In genomic region chr14:95341115-95341514, GRCh38 we compare ENCODE assay signal across 15 cellular contexts. TPM values are rescaled to one million over a fixed set of nuclear protein-coding genes. Genes with fewer than 3 reads are reported as not detected.
DNase-seq lines count a peak whose midpoint lies in the region; ATAC-seq and TF ChIP-seq lines count a peak whose summit lies in the region.
"Had no signal": no experiment of that assay in that cellular context is flagged by ENCODE, and none has a peak within 500 bp of the region (broad histone marks: within the 10 kb centered on the region; RNA-seq: fewer than 3 reads in every experiment).

No MANE protein-coding gene starts in this region.

- H3K27me3 Mint-ChIP-seq in GM23338 (ENCODE audit: insufficient read depth, low read depth, poor library complexity), result peaks cover 9% of the 10 kb centered on the region
- peaks cover 24 to 47% of the 10 kb centered on the region in 2 donors for H3K27me3 Mint-ChIP-seq in natural killer cell treated with Interleukin-12 subunit alpha and Interleukin-12 subunit beta and Interleukin-15 and Interleukin-18, amount 100 ng/mL, for 72 hours
- peaks cover 47% of the 10 kb centered on the region for H3K27me3 Mint-ChIP-seq in CD4-positive, alpha-beta T cell

- H3K27me3 ChIP-seq in right lobe of liver (no peaks in the 10 kb centered on the region), GM23338 (ENCODE audit: insufficient read depth) (no peaks in the 10 kb centered on the region)
- H3K27me3 ChIP-seq in CD4-positive, alpha-beta T cell (ENCODE audit: control insufficient read depth, insufficient read depth, low read length), result peaks cover 6% of the 10 kb centered on the region
- H3K27me3 ChIP-seq: BLaER1 treated with 17β-estradiol and CSF1 and Interleukin-3, amounts not matched to agents 10 nM and 100 nM had no signal

- TF ChIP-seq POLR2A in right lobe of liver (IDR thresholded peaks at IDR 0.05), result no peak

- peaks cover 0 to 23% (median 0%) of the 10 kb centered on the region in 4 donors for H3K4me1 ChIP-seq in right lobe of liver
- H3K4me1 ChIP-seq in GM23338 (ENCODE audit: insufficient read depth), result no peaks in the 10 kb centered on the region
- H3K4me1 ChIP-seq: BLaER1 treated with 17β-estradiol and CSF1 and Interleukin-3, amounts not matched to agents 10 nM and 100 nM had no signal

- no peak overlapping the region for H3K4me3 ChIP-seq in coronary artery
- H3K4me3 ChIP-seq in right lobe of liver, result no peak overlapping the region
- H3K4me3 ChIP-seq in GM23338, result no peak overlapping the region
- H3K4me3 ChIP-seq: BLaER1 treated with 17β-estradiol and CSF1 and Interleukin-3, amounts not matched to agents 10 nM and 100 nM had no signal

- no peak for TF ChIP-seq CTCF in 22Rv1 (IDR thresholded peaks at IDR 0.05)
- no peak for TF ChIP-seq CTCF in coronary artery (IDR thresholded peaks at IDR 0.05)
- TF ChIP-seq CTCF in right lobe of liver (IDR thresholded peaks at IDR 0.05), result no peak
- TF ChIP-seq CTCF in GM23338 (conservative IDR thresholded peaks at IDR 0.05; ENCODE audit: low read depth in 2 of 2), result no peak
- TF ChIP-seq CTCF in CD4-positive, alpha-beta T cell (IDR thresholded peaks at IDR 0.05), result no peak

- no CpG with 5 or more reads among the region's 1 CpG for WGBS in right lobe of liver (ENCODE audit: insufficient coverage, low coverage, low lambda C conversion rate, missing lambda C conversion rate)

- H4K20me1 ChIP-seq in GM23338 (replicated peaks; ENCODE audit: insufficient read depth), result no peaks in the 10 kb centered on the region
- H4K20me1 ChIP-seq: BLaER1 treated with 17β-estradiol and CSF1 and Interleukin-3, amounts not matched to agents 10 nM and 100 nM had no signal

- ATAC-seq in right lobe of liver (no peak), GM23338 (no peak)
- ATAC-seq in natural killer cell treated with Interleukin-12 subunit alpha and Interleukin-12 subunit beta and Interleukin-15 and Interleukin-18, amount 100 ng/mL, for 72 hours, result no peak
- no peak for ATAC-seq in CD4-positive, alpha-beta T cell (ENCODE audit: poor library complexity)

- no peak overlapping the region for H3K27ac Mint-ChIP-seq in GM23338
- H3K27ac Mint-ChIP-seq in natural killer cell treated with Interleukin-12 subunit alpha and Interleukin-12 subunit beta and Interleukin-15 and Interleukin-18, amount 100 ng/mL, for 72 hours, result no peak overlapping the region
- H3K27ac Mint-ChIP-seq in CD4-positive, alpha-beta T cell, result no peak overlapping the region
- H3K27ac Mint-ChIP-seq: HFFc6 had no signal

- H3K79me2 ChIP-seq in GM23338 (replicated peaks; ENCODE audit: insufficient read depth), result no peaks in the 10 kb centered on the region

- H3K9me3 ChIP-seq in right lobe of liver, result no peaks in the 10 kb centered on the region
- no peaks in the 10 kb centered on the region for H3K9me3 ChIP-seq in CD4-positive, alpha-beta T cell (ENCODE audit: control insufficient read depth, low read length)
- H3K9me3 ChIP-seq: BLaER1 treated with 17β-estradiol and CSF1 and Interleukin-3, amounts not matched to agents 10 nM and 100 nM had no signal

- H3K4me2 ChIP-seq in GM23338, result no peak overlapping the region
- H3K4me2 ChIP-seq: BLaER1 treated with 17β-estradiol and CSF1 and Interleukin-3, amounts not matched to agents 10 nM and 100 nM had no signal

- CTCF ChIA-PET in CD4-positive, alpha-beta T cell (lab: Charles Lee), result interaction anchor here (1.1 kb wide), 1 partner anchor 8 kb away, joined by 3 read pairs; no protein-coding TSS in a partner anchor

- H3K27ac ChIP-seq in 22Rv1, result peak overlapping the region; percentile 99
- no peak overlapping the region for H3K27ac ChIP-seq in coronary artery
- peak overlapping the region in 2 of 3 donors; percentile 78 to 99 for H3K27ac ChIP-seq in right lobe of liver
- no peak overlapping the region for H3K27ac ChIP-seq in GM23338 (ENCODE audit: low read depth)
- no peak overlapping the region for H3K27ac ChIP-seq in CD4-positive, alpha-beta T cell (ENCODE audit: low read depth, low read length)
- H3K27ac ChIP-seq: BLaER1 treated with 17β-estradiol and CSF1 and Interleukin-3, amounts not matched to agents 10 nM and 100 nM had no signal

- H3F3A ChIP-seq in GM23338 (replicated peaks; ENCODE audit: low read depth), result no peaks in the 10 kb centered on the region

- H3K9me2 ChIP-seq in GM23338 (ENCODE audit: insufficient read depth), result no peaks in the 10 kb centered on the region

- H3K4me1 Mint-ChIP-seq in GM23338, result no peaks in the 10 kb centered on the region; the same call in 2 of the 3 replicates
- no peaks in the 10 kb centered on the region for H3K4me1 Mint-ChIP-seq in natural killer cell treated with Interleukin-12 subunit alpha and Interleukin-12 subunit beta and Interleukin-15 and Interleukin-18, amount 100 ng/mL, for 72 hours (ENCODE audit: low read depth in 2 of 2)
- no peaks in the 10 kb centered on the region for H3K4me1 Mint-ChIP-seq in CD4-positive, alpha-beta T cell (ENCODE audit: low read depth)
- H3K4me1 Mint-ChIP-seq: IgD-negative memory B cell had no signal

- H3K9me3 Mint-ChIP-seq in GM23338, result no peaks in the 10 kb centered on the region
- no peaks in the 10 kb centered on the region for H3K9me3 Mint-ChIP-seq in natural killer cell treated with Interleukin-12 subunit alpha and Interleukin-12 subunit beta and Interleukin-15 and Interleukin-18, amount 100 ng/mL, for 72 hours
- no peaks in the 10 kb centered on the region for H3K9me3 Mint-ChIP-seq in CD4-positive, alpha-beta T cell
- H3K9me3 Mint-ChIP-seq: IgD-negative memory B cell had no signal

- POLR2A ChIA-PET in CD4-positive, alpha-beta T cell (lab: Charles Lee), result no interaction called here

- H3K4me3 Mint-ChIP-seq in GM23338, result no peak overlapping the region
- no peak overlapping the region for H3K4me3 Mint-ChIP-seq in natural killer cell treated with Interleukin-12 subunit alpha and Interleukin-12 subunit beta and Interleukin-15 and Interleukin-18, amount 100 ng/mL, for 72 hours
- H3K4me3 Mint-ChIP-seq in CD4-positive, alpha-beta T cell, result no peak overlapping the region
- H3K4me3 Mint-ChIP-seq: HFFc6, IgD-negative memory B cell had no signal

- H3K36me3 ChIP-seq in right lobe of liver (no peaks in the 10 kb centered on the region), GM23338 (ENCODE audit: insufficient read depth) (no peaks in the 10 kb centered on the region)
- H3K36me3 ChIP-seq: BLaER1 treated with 17β-estradiol and CSF1 and Interleukin-3, amounts not matched to agents 10 nM and 100 nM had no signal

- peak; percentile 30 for DNase-seq in RKO (ENCODE audit: low spot score)
- peak; percentile 21 for DNase-seq in coronary artery (ENCODE audit: low spot score)
- no peak for DNase-seq in right lobe of liver
- no peak for DNase-seq in GM23338 (ENCODE audit: low spot score)
- DNase-seq in NCI-H2029 (lab: John Stamatoyannopoulos, UW), result no peak
- DNase-seq in natural killer cell treated with Interleukin-12 subunit alpha and Interleukin-12 subunit beta and Interleukin-15 and Interleukin-18, amount 100 ng/mL, for 72 hours (ENCODE audit: low spot score), result no peak
- no peak for DNase-seq in CD4-positive, alpha-beta T cell
- DNase-seq: GF-D8; HFFc6; NCI-H187; NK-92 treated with Interleukin-12 subunit alpha and Interleukin-12 subunit beta, amount 100 ng/mL, for 24 hours; OCI-M1 had no signal

- no peak overlapping the region for H2AFZ ChIP-seq in GM23338

- H3K36me3 Mint-ChIP-seq in GM23338 (ENCODE audit: low read depth), result no peaks in the 10 kb centered on the region; the same call in 2 of the 3 replicates
- no peaks in the 10 kb centered on the region for H3K36me3 Mint-ChIP-seq in natural killer cell treated with Interleukin-12 subunit alpha and Interleukin-12 subunit beta and Interleukin-15 and Interleukin-18, amount 100 ng/mL, for 72 hours
- no peaks in the 10 kb centered on the region for H3K36me3 Mint-ChIP-seq in CD4-positive, alpha-beta T cell (ENCODE audit: low read depth)
- H3K36me3 Mint-ChIP-seq: IgD-negative memory B cell had no signal

- intact Hi-C loops in right lobe of liver (cut with DNase I), result no loop called here
- intact Hi-C loops in CD4-positive, alpha-beta T cell (cut with DNase I, micrococcal nuclease), result no loop called here

TF ChIP-seq in GM23338, 12 proteins besides CTCF, POLR2A, EP300 and RAD21:
- TF ChIP-seq REST (IDR thresholded peaks at IDR 0.05; ENCODE audit: unreplicated experiment) (no peak), STAT1 (IDR thresholded peaks at IDR 0.05; ENCODE audit: unreplicated experiment) (no peak), EZH2phosphoT487 (IDR thresholded peaks at IDR 0.05; ENCODE audit: unreplicated experiment) (no peak), NANOG (IDR thresholded peaks at IDR 0.05; ENCODE audit: borderline replicate concordance) (no peak), POLR2AphosphoS5 (IDR thresholded peaks at IDR 0.05; ENCODE audit: low read depth) (no peak)

RNA-seq across cellular contexts. Expression of gene CLMN, which starts 21.4 kb away (rescaled TPM):
- total RNA-seq in right lobe of liver, result 10 to 100 TPM; 18.4 to 91.8 (median 47.8) TPM
- total RNA-seq in GM23338 (2014; rRNA removed; shearing (Covaris generic)), result 5.2 and 5.7 TPM in 2 replicates
- polyA plus RNA-seq in GM23338 (2016; fragmentation: Nextera tagmentation; extraction: Ambion mirVana), result 2.8 and 3.2 TPM in 2 replicates
- 1 to 10 TPM; 2.6 to 3.5 TPM for total RNA-seq in natural killer cell treated with Interleukin-12 subunit alpha and Interleukin-12 subunit beta and Interleukin-15 and Interleukin-18, amount 100 ng/mL, for 72 hours
- total RNA-seq in CD4-positive, alpha-beta T cell, result under 1 TPM; 0.27 to 0.67 TPM

Comparison
In these comparisons a context has a peak if more than half of its experiments do, and no peak if none do; other contexts are left out.
1. H3K27ac ChIP-seq: peak in 22Rv1 (single experiment) and right lobe of liver (2 of 3); none in coronary artery (0 of 2), GM23338 (single experiment) and CD4-positive, alpha-beta T cell (single experiment).
2. DNase-seq: peak in RKO (single experiment) and coronary artery (single experiment); none in right lobe of liver (0 of 3), GM23338 (single experiment), NCI-H2029 (single experiment), natural killer cell treated with Interleukin-12 subunit alpha and Interleukin-12 subunit beta and Interleukin-15 and Interleukin-18, amount 100 ng/mL, for 72 hours (single experiment) and CD4-positive, alpha-beta T cell (0 of 10).